Comparison of ENCODE assay signal across 8 cellular contexts in genomic region chr19:5789886-5790572, GRCh38. TPM values are rescaled to one million over a fixed set of nuclear protein-coding genes. Genes with fewer than 3 reads are reported as not detected.
DNase-seq lines count a peak whose midpoint lies in the region; ATAC-seq, FAIRE-seq and TF ChIP-seq lines count a peak whose summit lies in the region.

No MANE protein-coding gene starts in this region.

- peak overlapping the region; percentile 97 for H2AK9ac ChIP-seq in IMR-90 (replicated peaks; ENCODE audit: low read depth, low read length, poor library complexity)

- H4K20me1 ChIP-seq in IMR-90 (ENCODE audit: insufficient read depth, low read length): peaks cover 7% of the 10 kb centered on the region

- POLR2A ChIA-PET in IMR-90 (lab: Charles Lee; ENCODE audit: unreplicated experiment): interaction anchor here (0.6 kb wide), 1 partner anchor 150 kb away, joined by 3 read pairs; no protein-coding TSS in a partner anchor

- peak overlapping the region; percentile 98 for H2AFZ ChIP-seq in IMR-90 (replicated peaks; ENCODE audit: low read length, poor library complexity)

- H3K27ac ChIP-seq in 22Rv1: peak overlapping the region; percentile 94
- no peak overlapping the region for H3K27ac ChIP-seq in IMR-90 (ENCODE audit: insufficient read depth, low read length)

- H3K4me2 ChIP-seq in IMR-90 (ENCODE audit: low read depth, low read length): peak overlapping the region; percentile 84

- FAIRE-seq in GM12891 (lab: Jason Lieb, UNC): no peak

- H3K9me3 ChIP-seq in IMR-90 (ENCODE audit: control insufficient read depth, insufficient read depth, low read length): no peaks in the 10 kb centered on the region
- no peaks in the 10 kb centered on the region for H3K9me3 ChIP-seq in mucosa of stomach (ENCODE audit: control insufficient read depth, low read length)

- peak overlapping the region; percentile 56 for H3K4me3 ChIP-seq in IMR-90 (ENCODE audit: insufficient read depth, low read depth, low read length)
- peak overlapping the region; percentile 59 for H3K4me3 ChIP-seq in mucosa of stomach (ENCODE audit: low read length)

- TF ChIP-seq CTCF in 22Rv1 (IDR thresholded peaks at IDR 0.05) (no peak), IMR-90 (conservative IDR thresholded peaks at IDR 0.05; ENCODE audit: low read depth, low read length) (no peak), chondrocyte (IDR thresholded peaks at IDR 0.05) (no peak)

- peak overlapping the region; percentile 30; the same call in 1 of the 2 replicates for H4K5ac ChIP-seq in IMR-90 (ENCODE audit: low read depth, low read length)

- no peak overlapping the region for H4K91ac ChIP-seq in IMR-90 (ENCODE audit: insufficient read depth, low read depth, low read length)

- DNase-seq in IMR-90 (no peak), chondrocyte (ENCODE audit: low spot score) (no peak), OCI-M1 (lab: John Stamatoyannopoulos, UW) (no peak), NCI-H1048 (lab: John Stamatoyannopoulos, UW) (no peak), GM12891 (ENCODE audit: insufficient read length, low spot score) (no peak), NCI-H1417 (lab: John Stamatoyannopoulos, UW) (no peak)

- H3K4ac ChIP-seq in IMR-90 (ENCODE audit: low read depth, low read length): 0 out of 2 replicates have a peak overlapping the region, but pooled peaks have one; percentile 5

- H3K36me3 ChIP-seq in IMR-90 (ENCODE audit: control insufficient read depth, insufficient read depth, low read length) (peaks cover 40% of the 10 kb centered on the region), mucosa of stomach (ENCODE audit: control insufficient read depth, insufficient read depth, low read length) (peaks cover 14% of the 10 kb centered on the region)

- H3K27me3 Mint-ChIP-seq in chondrocyte (ENCODE audit: low read depth): no peaks in the 10 kb centered on the region

- intact Hi-C loops in IMR-90 (cut with micrococcal nuclease): loop anchor here (10.0 kb wide), 1 partner anchor 665 kb away; the partner anchor contains the start of gene SLC25A23

- H4K8ac ChIP-seq in IMR-90 (ENCODE audit: low read depth in 2 of 2, low read length in 2 of 2): peak overlapping the region in 1 of 2 experiments; percentile 63; a peak in 2 of 4 replicates

- CTCF ChIA-PET in IMR-90 (lab: Yijun Ruan, JAX): interaction anchor here (0.9 to 1.5 kb wide), 2 partner anchors 14 to 103 kb away, joined by 3 to 4 read pairs; partner anchors contain the start of gene NRTN

- H3K18ac ChIP-seq in IMR-90 (ENCODE audit: low read depth, low read length): no peak overlapping the region

- no peak for ATAC-seq in IMR-90 (ENCODE audit: low read depth)

- no peak overlapping the region for H2BK15ac ChIP-seq in IMR-90 (ENCODE audit: low read depth, low read length)

- no peak overlapping the region for H3K56ac ChIP-seq in IMR-90 (ENCODE audit: extremely low read depth, insufficient read depth, low read length)

- H3K9me3 Mint-ChIP-seq in chondrocyte (ENCODE audit: low read depth): no peaks in the 10 kb centered on the region

- 0 out of 2 replicates have a peak, but pooled peaks cover 3% of the 10 kb centered on the region for H3K9me1 ChIP-seq in IMR-90 (ENCODE audit: insufficient read depth, low read length)

- H3K23ac ChIP-seq in IMR-90 (ENCODE audit: low read depth, low read length): no peak overlapping the region

- H3K4me1 ChIP-seq in IMR-90 (ENCODE audit: control insufficient read depth, insufficient read depth, low read length): 0 out of 2 replicates have a peak, but pooled peaks cover 2% of the 10 kb centered on the region
- peaks cover 10% of the 10 kb centered on the region for H3K4me1 ChIP-seq in mucosa of stomach (ENCODE audit: control insufficient read depth, insufficient read depth, low read length)

- H3K79me1 ChIP-seq in IMR-90 (ENCODE audit: low read depth in 1 of 2, low read length in 2 of 2): peaks cover 0 to 11% of the 10 kb centered on the region in 2 experiments; a peak in 2 of 4 replicates

- H3K27me3 ChIP-seq in IMR-90 (ENCODE audit: control insufficient read depth, insufficient read depth, low read length) (no peaks in the 10 kb centered on the region), mucosa of stomach (ENCODE audit: control insufficient read depth, insufficient read depth, low read length) (no peaks in the 10 kb centered on the region)

- H2BK20ac ChIP-seq in IMR-90 (ENCODE audit: low read depth, low read length): no peak overlapping the region

- peaks cover 10% of the 10 kb centered on the region for H3K4me1 Mint-ChIP-seq in chondrocyte (ENCODE audit: low read depth)

- BruUV-seq in IMR-90 (replicated peaks; lab: Mats Ljungman, UMichigan): no TSS peak

- dilution Hi-C loops in IMR-90 (cut with HindIII; ENCODE audit: low sequenced_read_pairs, unreplicated experiment): no loop called here

- H3K9ac ChIP-seq in IMR-90 (ENCODE audit: low read depth, low read length): 0 out of 2 replicates have a peak overlapping the region, but pooled peaks have one; percentile 8
- H3K9ac ChIP-seq in mucosa of stomach (ENCODE audit: low read length): peak overlapping the region; percentile 27

- H3K36me3 Mint-ChIP-seq in chondrocyte (ENCODE audit: low read depth): peaks cover 16% of the 10 kb centered on the region

- H3K27ac Mint-ChIP-seq in chondrocyte (ENCODE audit: unreplicated experiment): peak overlapping the region; percentile 99

- H2AK5ac ChIP-seq in IMR-90 (ENCODE audit: low read depth, low read length): peak overlapping the region; percentile 31

- in situ Hi-C loops in IMR-90 (cut with MboI; ENCODE audit: low sequenced_read_pairs): no loop called here

- H2BK120ac ChIP-seq in IMR-90 (ENCODE audit: low read depth, low read length): no peak overlapping the region

- peak overlapping the region; percentile 4 for H2BK5ac ChIP-seq in IMR-90 (ENCODE audit: low read depth, low read length, poor library complexity, severe bottlenecking)

- no peak for TF ChIP-seq RAD21 in IMR-90 (IDR thresholded peaks at IDR 0.05; ENCODE audit: low read length)

- peak overlapping the region; percentile 16; the same call in 1 of the 2 replicates for H3K14ac ChIP-seq in IMR-90 (replicated peaks; ENCODE audit: low read depth, low read length)

- H3K4me3 Mint-ChIP-seq in chondrocyte (ENCODE audit: unreplicated experiment): peak overlapping the region; percentile 96

- no peak; the same call in 1 of the 2 replicates for TF ChIP-seq POLR2A in IMR-90 (IDR thresholded peaks at IDR 0.05; ENCODE audit: low read depth, low read length)
- no peak for TF ChIP-seq POLR2A in GM12891 (IDR thresholded peaks at IDR 0.05; ENCODE audit: low read depth, low read length)

- WGBS in IMR-90 (ENCODE audit: extremely low coverage in 2 of 2, insufficient read length in 1 of 2), 2 experiments: 74% methylated on average over 17 of the region's 27 CpGs; no CpG with 5 or more reads in 1 of the 2 experiments

TF ChIP-seq in IMR-90, 13 proteins besides CTCF, POLR2A, EP300 and RAD21 (continues in another document):
- no peak for TF ChIP-seq RFX5 (IDR thresholded peaks at IDR 0.05; ENCODE audit: low read depth, low read length)
- no peak for TF ChIP-seq MAZ (IDR thresholded peaks at IDR 0.05; ENCODE audit: borderline replicate concordance, low read depth, low read length)
- TF ChIP-seq FOS (IDR thresholded peaks at IDR 0.05; ENCODE audit: low read depth, low read length): no peak
- no peak for TF ChIP-seq RCOR1 (IDR thresholded peaks at IDR 0.05; ENCODE audit: insufficient replicate concordance, low read length)

TF ChIP-seq in GM12891, 5 proteins besides CTCF, POLR2A, EP300 and RAD21:
- no peak for TF ChIP-seq SPI1 (IDR thresholded peaks at IDR 0.05; ENCODE audit: low read depth, low read length)
- no peak for TF ChIP-seq PAX5 (IDR thresholded peaks at IDR 0.05; ENCODE audit: insufficient read depth, low read length, severe bottlenecking)
- no peak for TF ChIP-seq TAF1 (IDR thresholded peaks at IDR 0.05; ENCODE audit: low read depth, low read length)
- TF ChIP-seq POLR2AphosphoS5 (IDR thresholded peaks at IDR 0.05; ENCODE audit: low read depth, low read length): no peak
- no peak for TF ChIP-seq POU2F2 (IDR thresholded peaks at IDR 0.05; ENCODE audit: low read depth, low read length)

RNA-seq across cellular contexts. Expression of gene DUS3L, which starts 0.9 kb away (rescaled TPM):
- 12.4 and 14.2 TPM in 2 replicates for total RNA-seq in IMR-90 (2012; rRNA removed)
- polyA plus RNA-seq in IMR-90 (2012; rRNA removed): 21.3 and 25.6 TPM in 2 replicates
- 18.7 and 45.2 TPM in 2 replicates for polyA plus RNA-seq in IMR-90 (2012; cell fraction: cytosol; rRNA removed)
- 102 and 228 TPM in 2 replicates for polyA plus RNA-seq in IMR-90 (2012; cell fraction: nucleus; rRNA removed; ENCODE audit: low replicate concordance)
- total RNA-seq in chondrocyte: 14.8 to 19.4 TPM (median 18.4 TPM) in 3 replicates
- 7.6 TPM for polyA plus RNA-seq in GM12891 (2012; ENCODE audit: low read depth, missing spikeins)

RNA-seq across cellular contexts. Expression of gene PRR22, which starts 5.5 kb away (rescaled TPM):
- total RNA-seq in IMR-90 (2012; rRNA removed) (0.28 TPM in 1 of 2 replicates, not detected in the other), chondrocyte (1.2 to 1.4 TPM (median 1.3 TPM) in 3 replicates)
- polyA plus RNA-seq in IMR-90 (2012; rRNA removed): 0.92 and 1.6 TPM in 2 replicates
- polyA plus RNA-seq in IMR-90 (2012; cell fraction: cytosol; rRNA removed): 0.21 and 0.41 TPM in 2 replicates
- 4.7 and 15.1 TPM in 2 replicates for polyA plus RNA-seq in IMR-90 (2012; cell fraction: nucleus; rRNA removed; ENCODE audit: low replicate concordance)
- polyA plus RNA-seq in GM12891 (2012; ENCODE audit: low read depth, missing spikeins): 1.0 TPM

RNA-seq across cellular contexts. Expression of gene NRTN, which starts 14.8 kb away (rescaled TPM):
- total RNA-seq in IMR-90 (2012; rRNA removed) (0.18 TPM in 1 of 2 replicates, not detected in the other), chondrocyte (0.54 to 0.77 TPM in 2 of 3 replicates, not detected in the other)
- polyA plus RNA-seq in IMR-90 (2012; rRNA removed): 0.17 and 0.37 TPM in 2 replicates
- polyA plus RNA-seq in IMR-90 (2012; cell fraction: cytosol; rRNA removed): 0.51 and 0.63 TPM in 2 replicates
- 0.11 and 0.35 TPM in 2 replicates for polyA plus RNA-seq in IMR-90 (2012; cell fraction: nucleus; rRNA removed; ENCODE audit: low replicate concordance)
- polyA plus RNA-seq in GM12891 (2012; ENCODE audit: low read depth, missing spikeins): 0.08 TPM

RNA-seq across cellular contexts. Expression of gene FUT6, which starts 49.5 kb away (rescaled TPM):
- not detected in 2 replicates for total RNA-seq in IMR-90 (2012; rRNA removed)
- polyA plus RNA-seq in IMR-90 (2012; rRNA removed): not detected in 2 replicates
- polyA plus RNA-seq in IMR-90 (2012; cell fraction: cytosol; rRNA removed): not detected in 2 replicates
- polyA plus RNA-seq in IMR-90 (2012; cell fraction: nucleus; rRNA removed; ENCODE audit: low replicate concordance): not detected in 2 replicates
- not detected in 3 replicates for total RNA-seq in chondrocyte
- not detected for polyA plus RNA-seq in GM12891 (2012; ENCODE audit: low read depth, missing spikeins)
